In genomic region chr7:37367010-37367409, GRCh38 we compare ENCODE assay signal across 1 cellular context.
TF ChIP-seq lines count a peak whose summit lies in the region.

No MANE protein-coding gene starts in this region.

TF ChIP-seq in liver, 16 proteins besides CTCF, POLR2A, EP300 and RAD21 (continued from another document):
- TF ChIP-seq HNF4G (IDR thresholded peaks at IDR 0.05) (peak; percentile 57), NR2F2 (IDR thresholded peaks at IDR 0.05) (no peak), ZBTB33 (IDR thresholded peaks at IDR 0.05) (no peak), HNF4A (conservative IDR thresholded peaks at IDR 0.05) (peak; percentile 89 to 90), TAF1 (conservative IDR thresholded peaks at IDR 0.05) (no peak), YY1 (IDR thresholded peaks at IDR 0.05) (no peak), GABPA (IDR thresholded peaks at IDR 0.05 in 1 of 2, conservative IDR thresholded peaks at IDR 0.05 in 1 of 2) (no peak), JUND (IDR thresholded peaks at IDR 0.05) (no peak)
